ENCODE assay signal across 1 cellular context in genomic region chr6:14121936-14122344, GRCh38.
TF ChIP-seq lines count a peak whose summit lies in the region.

No MANE protein-coding gene starts in this region.

TF ChIP-seq in GM12878, 131 proteins besides CTCF, POLR2A, EP300 and RAD21 (continued from another document and continues in another):
- TF ChIP-seq, protein P1, sequence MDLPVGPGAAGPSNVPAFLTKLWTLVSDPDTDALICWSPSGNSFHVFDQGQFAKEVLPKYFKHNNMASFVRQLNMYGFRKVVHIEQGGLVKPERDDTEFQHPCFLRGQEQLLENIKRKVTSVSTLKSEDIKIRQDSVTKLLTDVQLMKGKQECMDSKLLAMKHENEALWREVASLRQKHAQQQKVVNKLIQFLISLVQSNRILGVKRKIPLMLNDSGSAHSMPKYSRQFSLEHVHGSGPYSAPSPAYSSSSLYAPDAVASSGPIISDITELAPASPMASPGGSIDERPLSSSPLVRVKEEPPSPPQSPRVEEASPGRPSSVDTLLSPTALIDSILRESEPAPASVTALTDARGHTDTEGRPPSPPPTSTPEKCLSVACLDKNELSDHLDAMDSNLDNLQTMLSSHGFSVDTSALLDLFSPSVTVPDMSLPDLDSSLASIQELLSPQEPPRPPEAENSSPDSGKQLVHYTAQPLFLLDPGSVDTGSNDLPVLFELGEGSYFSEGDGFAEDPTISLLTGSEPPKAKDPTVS (IDR thresholded peaks at IDR 0.05; ENCODE audit: low read depth, low read length): no peak
- TF ChIP-seq NKRF (conservative IDR thresholded peaks at IDR 0.05): 0 out of 2 replicates have a peak, but pooled peaks have one; percentile 28
- peak; percentile 19; the same call in 1 of the 2 replicates for TF ChIP-seq BACH1 (IDR thresholded peaks at IDR 0.05; ENCODE audit: borderline replicate concordance)
- TF ChIP-seq, protein P2, sequence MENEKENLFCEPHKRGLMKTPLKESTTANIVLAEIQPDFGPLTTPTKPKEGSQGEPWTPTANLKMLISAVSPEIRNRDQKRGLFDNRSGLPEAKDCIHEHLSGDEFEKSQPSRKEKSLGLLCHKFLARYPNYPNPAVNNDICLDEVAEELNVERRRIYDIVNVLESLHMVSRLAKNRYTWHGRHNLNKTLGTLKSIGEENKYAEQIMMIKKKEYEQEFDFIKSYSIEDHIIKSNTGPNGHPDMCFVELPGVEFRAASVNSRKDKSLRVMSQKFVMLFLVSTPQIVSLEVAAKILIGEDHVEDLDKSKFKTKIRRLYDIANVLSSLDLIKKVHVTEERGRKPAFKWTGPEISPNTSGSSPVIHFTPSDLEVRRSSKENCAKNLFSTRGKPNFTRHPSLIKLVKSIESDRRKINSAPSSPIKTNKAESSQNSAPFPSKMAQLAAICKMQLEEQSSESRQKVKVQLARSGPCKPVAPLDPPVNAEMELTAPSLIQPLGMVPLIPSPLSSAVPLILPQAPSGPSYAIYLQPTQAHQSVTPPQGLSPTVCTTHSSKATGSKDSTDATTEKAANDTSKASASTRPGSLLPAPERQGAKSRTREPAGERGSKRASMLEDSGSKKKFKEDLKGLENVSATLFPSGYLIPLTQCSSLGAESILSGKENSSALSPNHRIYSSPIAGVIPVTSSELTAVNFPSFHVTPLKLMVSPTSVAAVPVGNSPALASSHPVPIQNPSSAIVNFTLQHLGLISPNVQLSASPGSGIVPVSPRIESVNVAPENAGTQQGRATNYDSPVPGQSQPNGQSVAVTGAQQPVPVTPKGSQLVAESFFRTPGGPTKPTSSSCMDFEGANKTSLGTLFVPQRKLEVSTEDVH (IDR thresholded peaks at IDR 0.05; ENCODE audit: low read depth, partially characterized antibody): no peak
- no peak for TF ChIP-seq CHD4 (IDR thresholded peaks at IDR 0.05)
- TF ChIP-seq E2F4 (IDR thresholded peaks at IDR 0.05; ENCODE audit: low read depth, low read length): no peak
- no peak for TF ChIP-seq NFYA (IDR thresholded peaks at IDR 0.05; ENCODE audit: borderline replicate concordance, low read depth, low read length)
- no peak; the same call in 1 of the 2 replicates for TF ChIP-seq TCF7 (IDR thresholded peaks at IDR 0.05; ENCODE audit: borderline replicate concordance)
- no peak for TF ChIP-seq IRF3 (IDR thresholded peaks at IDR 0.05)
- TF ChIP-seq SP1 (IDR thresholded peaks at IDR 0.05; ENCODE audit: low read depth, low read length): no peak
- TF ChIP-seq, protein P3, sequence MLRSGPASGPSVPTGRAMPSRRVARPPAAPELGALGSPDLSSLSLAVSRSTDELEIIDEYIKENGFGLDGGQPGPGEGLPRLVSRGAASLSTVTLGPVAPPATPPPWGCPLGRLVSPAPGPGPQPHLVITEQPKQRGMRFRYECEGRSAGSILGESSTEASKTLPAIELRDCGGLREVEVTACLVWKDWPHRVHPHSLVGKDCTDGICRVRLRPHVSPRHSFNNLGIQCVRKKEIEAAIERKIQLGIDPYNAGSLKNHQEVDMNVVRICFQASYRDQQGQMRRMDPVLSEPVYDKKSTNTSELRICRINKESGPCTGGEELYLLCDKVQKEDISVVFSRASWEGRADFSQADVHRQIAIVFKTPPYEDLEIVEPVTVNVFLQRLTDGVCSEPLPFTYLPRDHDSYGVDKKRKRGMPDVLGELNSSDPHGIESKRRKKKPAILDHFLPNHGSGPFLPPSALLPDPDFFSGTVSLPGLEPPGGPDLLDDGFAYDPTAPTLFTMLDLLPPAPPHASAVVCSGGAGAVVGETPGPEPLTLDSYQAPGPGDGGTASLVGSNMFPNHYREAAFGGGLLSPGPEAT (IDR thresholded peaks at IDR 0.05; ENCODE audit: low read depth): peak; percentile 94
- no peak for TF ChIP-seq SREBF2 (IDR thresholded peaks at IDR 0.05; ENCODE audit: low read length)
- TF ChIP-seq RUNX3 (IDR thresholded peaks at IDR 0.05; ENCODE audit: low read length): peak; percentile 86
- 0 out of 2 replicates have a peak, but pooled peaks have one; percentile 33 for TF ChIP-seq TCF12 (IDR thresholded peaks at IDR 0.05; ENCODE audit: low read depth, low read length)
- TF ChIP-seq ZBTB33 (IDR thresholded peaks at IDR 0.05): no peak
- 0 out of 2 replicates have a peak, but pooled peaks have one; percentile 40 for TF ChIP-seq GATAD2B (conservative IDR thresholded peaks at IDR 0.05; ENCODE audit: low read depth)
- 0 out of 2 replicates have a peak, but pooled peaks have one; percentile 34 for TF ChIP-seq CHD1 (IDR thresholded peaks at IDR 0.05; ENCODE audit: low read depth, low read length)
- peak; percentile 77 for TF ChIP-seq MTA2 (IDR thresholded peaks at IDR 0.05; ENCODE audit: low read depth)
- no peak for TF ChIP-seq NRF1 (conservative IDR thresholded peaks at IDR 0.05; ENCODE audit: low read depth, low read length)
- TF ChIP-seq YBX1 (IDR thresholded peaks at IDR 0.05): no peak
- TF ChIP-seq ZNF274 (IDR thresholded peaks at IDR 0.05; ENCODE audit: insufficient read depth, insufficient read length): no peak
- no peak for TF ChIP-seq PRDM15 (CRISPR knock-in tag; IDR thresholded peaks at IDR 0.05)
- no peak for TF ChIP-seq SPI1 (IDR thresholded peaks at IDR 0.05; ENCODE audit: borderline replicate concordance, insufficient read depth, low read depth, low read length)
- no peak for TF ChIP-seq PAX8 (IDR thresholded peaks at IDR 0.05)
- 0 out of 2 replicates have a peak, but pooled peaks have one; percentile 27 for TF ChIP-seq MAX (IDR thresholded peaks at IDR 0.05; ENCODE audit: low read depth, low read length)
- TF ChIP-seq, protein P4, sequence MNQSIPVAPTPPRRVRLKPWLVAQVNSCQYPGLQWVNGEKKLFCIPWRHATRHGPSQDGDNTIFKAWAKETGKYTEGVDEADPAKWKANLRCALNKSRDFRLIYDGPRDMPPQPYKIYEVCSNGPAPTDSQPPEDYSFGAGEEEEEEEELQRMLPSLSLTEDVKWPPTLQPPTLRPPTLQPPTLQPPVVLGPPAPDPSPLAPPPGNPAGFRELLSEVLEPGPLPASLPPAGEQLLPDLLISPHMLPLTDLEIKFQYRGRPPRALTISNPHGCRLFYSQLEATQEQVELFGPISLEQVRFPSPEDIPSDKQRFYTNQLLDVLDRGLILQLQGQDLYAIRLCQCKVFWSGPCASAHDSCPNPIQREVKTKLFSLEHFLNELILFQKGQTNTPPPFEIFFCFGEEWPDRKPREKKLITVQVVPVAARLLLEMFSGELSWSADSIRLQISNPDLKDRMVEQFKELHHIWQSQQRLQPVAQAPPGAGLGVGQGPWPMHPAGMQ (IDR thresholded peaks at IDR 0.05; ENCODE audit: borderline replicate concordance): no peak
- TF ChIP-seq, protein P5, sequence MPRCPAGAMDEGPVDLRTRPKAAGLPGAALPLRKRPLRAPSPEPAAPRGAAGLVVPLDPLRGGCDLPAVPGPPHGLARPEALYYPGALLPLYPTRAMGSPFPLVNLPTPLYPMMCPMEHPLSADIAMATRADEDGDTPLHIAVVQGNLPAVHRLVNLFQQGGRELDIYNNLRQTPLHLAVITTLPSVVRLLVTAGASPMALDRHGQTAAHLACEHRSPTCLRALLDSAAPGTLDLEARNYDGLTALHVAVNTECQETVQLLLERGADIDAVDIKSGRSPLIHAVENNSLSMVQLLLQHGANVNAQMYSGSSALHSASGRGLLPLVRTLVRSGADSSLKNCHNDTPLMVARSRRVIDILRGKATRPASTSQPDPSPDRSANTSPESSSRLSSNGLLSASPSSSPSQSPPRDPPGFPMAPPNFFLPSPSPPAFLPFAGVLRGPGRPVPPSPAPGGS (IDR thresholded peaks at IDR 0.05; ENCODE audit: borderline replicate concordance, insufficient read depth, low read depth, low read length, poor library complexity, severe bottlenecking): peak; percentile 86
- 0 out of 3 replicates have a peak, but pooled peaks have one; percentile 4 for TF ChIP-seq POU2F2 (IDR thresholded peaks at IDR 0.05; ENCODE audit: borderline replicate concordance, low read depth, low read length)
- no peak for TF ChIP-seq TAF1 (IDR thresholded peaks at IDR 0.05; ENCODE audit: borderline replicate concordance, low read depth, low read length)
- no peak for TF ChIP-seq ZNF622 (IDR thresholded peaks at IDR 0.05)
- peak; percentile 96 for TF ChIP-seq NFIC (IDR thresholded peaks at IDR 0.05; ENCODE audit: low read depth, low read length)
- no peak for TF ChIP-seq RBBP5 (conservative IDR thresholded peaks at IDR 0.05)
- TF ChIP-seq MLLT1 (IDR thresholded peaks at IDR 0.05): no peak
- TF ChIP-seq TCF3 (IDR thresholded peaks at IDR 0.05; ENCODE audit: borderline replicate concordance, insufficient read depth, low read depth, low read length): no peak
- TF ChIP-seq ZNF217 (IDR thresholded peaks at IDR 0.05): no peak
- peak; percentile 98 for TF ChIP-seq ATF7 (IDR thresholded peaks at IDR 0.05; ENCODE audit: low read depth)
- peak; percentile 90 for TF ChIP-seq RCOR1 (conservative IDR thresholded peaks at IDR 0.05; ENCODE audit: low read depth, low read length)
